21 cellular contexts compared by ENCODE assay signal in the genomic region with DNA sequence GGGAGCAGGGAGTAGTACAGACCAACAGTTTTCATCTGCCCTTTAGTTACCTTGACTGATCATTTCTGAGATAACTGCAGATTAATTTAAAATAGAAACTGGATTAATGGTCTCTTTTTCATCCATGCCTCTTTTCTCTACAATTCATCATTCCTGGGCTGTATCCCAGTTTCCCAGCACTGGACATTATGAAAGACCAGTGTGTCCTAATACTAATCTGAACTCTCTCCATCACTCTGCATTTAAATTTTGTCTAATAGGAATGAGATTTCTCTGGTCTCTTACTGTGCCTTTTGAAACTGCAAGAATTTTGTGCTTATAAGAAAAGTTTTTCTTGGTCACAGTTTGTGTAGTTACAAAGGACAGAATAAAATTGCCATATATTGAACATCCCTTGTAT.
"Had no signal": no experiment of that assay in that cellular context is flagged by ENCODE, and none has a peak within 500 bp of the region (broad histone marks: within the 10 kb centered on the region; RNA-seq: fewer than 3 reads in every experiment).

No MANE protein-coding gene starts in this region.

- DNase-seq: effector memory CD8-positive, alpha-beta T cell; esophagus squamous epithelium; heart right ventricle; hypothalamus; left lung; lower lobe of right lung; nucleus accumbens; pancreas; right lobe of liver; stimulated activated CD4-positive, alpha-beta T cell treated with anti-CD3 and anti-CD28 coated beads, Interleukin-12 subunit alpha, Interleukin-12 subunit beta, amount 100 ng/mL, for 4 hours; stimulated activated naive CD4-positive, alpha-beta T cell treated with Interleukin-2 at 50 U/mL for 16 hours; tibial artery; upper lobe of right lung had no signal

- H3K4me1 Mint-ChIP-seq: memory B cell had no signal

- H3K36me3 ChIP-seq: neural progenitor cell, pancreas, prostate gland, upper lobe of right lung had no signal

- H3K9me3 Mint-ChIP-seq: central memory CD8-positive, alpha-beta T cell; effector memory CD8-positive, alpha-beta T cell; memory B cell; mesothelial cell of epicardium; natural killer cell treated with Interleukin-12 subunit alpha and Interleukin-12 subunit beta and Interleukin-15 and Interleukin-18, amount 100 ng/mL, for 72 hours had no signal

- H3K9me3 ChIP-seq: esophagus squamous epithelium, heart right ventricle, left lung, lower lobe of right lung, pancreas, prostate gland, right lobe of liver, tibial artery, upper lobe of right lung had no signal

- ATAC-seq: effector memory CD8-positive, alpha-beta T cell; left lung; lower lobe of right lung; natural killer cell treated with Interleukin-12 subunit alpha and Interleukin-12 subunit beta and Interleukin-15 and Interleukin-18, amount 100 ng/mL, for 72 hours; pancreas; right lobe of liver; upper lobe of right lung had no signal

- H3K27ac Mint-ChIP-seq: effector memory CD8-positive, alpha-beta T cell; memory B cell; natural killer cell treated with Interleukin-12 subunit alpha and Interleukin-12 subunit beta and Interleukin-15 and Interleukin-18, amount 100 ng/mL, for 72 hours; neural progenitor cell had no signal

- H3K4me3 Mint-ChIP-seq: central memory CD8-positive, alpha-beta T cell; effector memory CD8-positive, alpha-beta T cell; memory B cell; mesothelial cell of epicardium; natural killer cell treated with Interleukin-12 subunit alpha and Interleukin-12 subunit beta and Interleukin-15 and Interleukin-18, amount 100 ng/mL, for 72 hours; neural progenitor cell had no signal

- H3K27me3 ChIP-seq: esophagus squamous epithelium, heart right ventricle, left lung, neural progenitor cell, pancreas, right lobe of liver, tibial artery, upper lobe of right lung had no signal

- H3K4me1 ChIP-seq: left lung, lower lobe of right lung, prostate gland, upper lobe of right lung had no signal

- H3K27ac ChIP-seq: epithelial cell of prostate, heart right ventricle, left lung, lower lobe of right lung, neural progenitor cell, pancreas, prostate gland, right lobe of liver, skin epidermis, tibial artery, upper lobe of right lung had no signal

- H3K4me3 ChIP-seq: esophagus squamous epithelium, heart right ventricle, left lung, lower lobe of right lung, neural progenitor cell, pancreas, prostate gland, right lobe of liver, skin epidermis, tibial artery, upper lobe of right lung had no signal

- H3K27me3 Mint-ChIP-seq: central memory CD8-positive, alpha-beta T cell; effector memory CD8-positive, alpha-beta T cell; memory B cell; natural killer cell treated with Interleukin-12 subunit alpha and Interleukin-12 subunit beta and Interleukin-15 and Interleukin-18, amount 100 ng/mL, for 72 hours had no signal

- H2AFZ ChIP-seq: neural progenitor cell had no signal
